ENCODE assay signal across 15 cellular contexts in the genomic region with DNA sequence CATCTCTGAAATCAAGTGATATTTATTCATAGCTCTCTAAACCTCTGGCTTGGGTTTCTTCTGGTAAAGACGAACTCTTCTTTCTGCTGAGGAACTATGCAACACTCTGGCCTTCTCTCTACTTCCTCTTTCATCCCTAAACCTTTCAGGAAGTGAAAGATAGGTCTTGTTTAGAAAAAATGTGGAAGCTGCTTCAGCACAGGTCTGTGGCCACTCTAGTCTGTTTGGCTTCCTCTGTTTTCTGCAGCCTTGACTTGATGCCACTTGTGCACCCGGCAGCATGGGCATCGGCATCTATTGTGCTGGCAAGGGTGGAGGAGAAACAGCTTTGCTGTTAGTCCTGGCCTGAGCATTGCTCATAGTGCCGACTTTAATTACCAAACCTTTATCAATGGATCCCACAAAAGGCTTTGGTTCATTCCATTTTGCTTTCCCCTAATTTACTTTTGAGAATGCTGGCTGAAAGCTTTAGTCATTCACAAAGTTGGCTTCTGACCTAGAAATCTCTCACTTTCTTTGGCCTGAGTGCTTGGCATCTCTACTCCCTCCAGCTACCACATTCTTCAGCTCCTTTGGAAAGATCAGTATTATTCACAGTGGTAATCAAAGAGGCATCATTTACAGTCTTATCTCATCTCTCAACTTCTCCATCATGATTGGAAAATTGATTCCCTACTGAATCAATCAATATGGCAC. TPM values are rescaled to one million over a fixed set of nuclear protein-coding genes. Genes with fewer than 3 reads are reported as not detected.
DNase-seq lines count a peak whose midpoint lies in the region; ATAC-seq and TF ChIP-seq lines count a peak whose summit lies in the region.
"Had no signal": no experiment of that assay in that cellular context is flagged by ENCODE, and none has a peak within 500 bp of the region (broad histone marks: within the 10 kb centered on the region; RNA-seq: fewer than 3 reads in every experiment).

No MANE protein-coding gene starts in this region.

- H3K27me3 Mint-ChIP-seq in CD4-positive, alpha-beta memory T cell: no peaks in the 10 kb centered on the region
- peaks cover 6% of the 10 kb centered on the region for H3K27me3 Mint-ChIP-seq in glutamatergic neuron (ENCODE audit: unreplicated experiment)

- TF ChIP-seq POLR2A in suprapubic skin (IDR thresholded peaks at IDR 0.05): no peak

- no peaks in the 10 kb centered on the region for H3K79me2 ChIP-seq in DOHH2 (ENCODE audit: control insufficient read depth, low read length)

- TF ChIP-seq EP300 in suprapubic skin (IDR thresholded peaks at IDR 0.05): no peak

- H3K27ac ChIP-seq in DOHH2 (ENCODE audit: low read depth, low read length): 0 out of 2 replicates have a peak overlapping the region, but pooled peaks have one; percentile 2
- H3K27ac ChIP-seq in CD4-positive, alpha-beta memory T cell (ENCODE audit: low read depth, low read length): no peak overlapping the region
- H3K27ac ChIP-seq in suprapubic skin: no peak overlapping the region
- H3K27ac ChIP-seq: coronary artery, KMS-11 had no signal

- CTCF ChIA-PET in CD4-positive, alpha-beta memory T cell (lab: Charles Lee; ENCODE audit: partially characterized antibody): no interaction called here

- H3K4me3 ChIP-seq in DOHH2 (ENCODE audit: low read length) (peak overlapping the region; percentile 4; the same call in 1 of the 2 replicates), suprapubic skin (no peak overlapping the region)
- H3K4me3 ChIP-seq in CD4-positive, alpha-beta memory T cell (ENCODE audit: low read length in 2 of 2): no peak overlapping the region
- H3K4me3 ChIP-seq: coronary artery had no signal

- no peaks in the 10 kb centered on the region for H3K9me2 ChIP-seq in DOHH2 (replicated peaks; ENCODE audit: control insufficient read depth, low read length)

- no peaks in the 10 kb centered on the region for H3K36me3 Mint-ChIP-seq in CD4-positive, alpha-beta memory T cell
- H3K36me3 Mint-ChIP-seq in glutamatergic neuron (ENCODE audit: unreplicated experiment): no peaks in the 10 kb centered on the region

- DNase-seq in NOMO-1 (lab: John Stamatoyannopoulos, UW; ENCODE audit: unreplicated experiment in 2 of 2) (peak; percentile 79 to 95), astrocyte of the hippocampus (ENCODE audit: low read depth, low spot score) (peak; percentile 79), omental fat pad (ENCODE audit: low spot score) (no peak), suprapubic skin (ENCODE audit: low spot score in 2 of 2) (no peak), glutamatergic neuron (no peak)
- DNase-seq in CD4-positive, alpha-beta memory T cell: no peak
- DNase-seq: H7; NCI-H187 treated with DMSO at 0.1 percent for 48 hours; NCI-H526; stimulated activated naive CD8-positive, alpha-beta T cell treated with anti-CD3 and anti-CD28 coated beads, Interleukin-15, Interleukin-2, amounts not matched to agents 100 U/mL and 50 U/mL, for 24 hours had no signal

- 0 out of 2 replicates have a peak, but pooled peaks cover 3% of the 10 kb centered on the region for H3K9me3 ChIP-seq in DOHH2 (ENCODE audit: control insufficient read depth, insufficient read depth, low read length)
- H3K9me3 ChIP-seq in CD4-positive, alpha-beta memory T cell (ENCODE audit: control insufficient read depth in 1 of 2, low read length in 2 of 2): no peaks in the 10 kb centered on the region
- no peaks in the 10 kb centered on the region for H3K9me3 ChIP-seq in suprapubic skin

- WGBS in suprapubic skin: 49% methylated on average over 4 of the region's 4 CpGs

- H3K36me3 ChIP-seq in DOHH2 (ENCODE audit: control insufficient read depth, low read length): no peaks in the 10 kb centered on the region
- H3K36me3 ChIP-seq in CD4-positive, alpha-beta memory T cell (ENCODE audit: insufficient read depth, low read length): no peaks in the 10 kb centered on the region
- no peaks in the 10 kb centered on the region for H3K36me3 ChIP-seq in suprapubic skin

- intact Hi-C loops in CD4-positive, alpha-beta memory T cell (cut with micrococcal nuclease): no loop called here

- H3K9me3 Mint-ChIP-seq in CD4-positive, alpha-beta memory T cell: peaks cover 2 to 30% (median 7%) of the 10 kb centered on the region in 8 donors
- H3K9me3 Mint-ChIP-seq in glutamatergic neuron (ENCODE audit: unreplicated experiment): peaks cover 8% of the 10 kb centered on the region

- no peak overlapping the region for H3K4me3 Mint-ChIP-seq in CD4-positive, alpha-beta memory T cell
- no peak overlapping the region for H3K4me3 Mint-ChIP-seq in glutamatergic neuron (ENCODE audit: unreplicated experiment)
- H3K4me3 Mint-ChIP-seq: neural crest cell had no signal

- no peak for TF ChIP-seq CTCF in DOHH2 (IDR thresholded peaks at IDR 0.05; ENCODE audit: low read depth, low read length, poor library complexity, severe bottlenecking)
- no peak for TF ChIP-seq CTCF in omental fat pad (IDR thresholded peaks at IDR 0.05)
- TF ChIP-seq CTCF in suprapubic skin (IDR thresholded peaks at IDR 0.05): no peak
- no peak for TF ChIP-seq CTCF in glutamatergic neuron (IDR thresholded peaks at IDR 0.05; ENCODE audit: partially characterized antibody, unreplicated experiment)

- H4K20me1 ChIP-seq in DOHH2 (ENCODE audit: control insufficient read depth, insufficient read depth, low read depth, low read length): no peaks in the 10 kb centered on the region

- H3K4me2 ChIP-seq in DOHH2 (ENCODE audit: low read length): peak overlapping the region; percentile 45
- H3K4me2 ChIP-seq: KMS-11 had no signal

- ATAC-seq in omental fat pad (ENCODE audit: low FRiP score) (peak; percentile 57), HG02642 (IDR thresholded peaks at IDR 0.05; ENCODE audit: poor library complexity, unreplicated experiment) (no peak)
- ATAC-seq: stimulated activated naive CD8-positive, alpha-beta T cell treated with anti-CD3 and anti-CD28 coated beads, Interleukin-15, Interleukin-2, amounts not matched to agents 100 U/mL and 50 U/mL, for 24 hours had no signal

- no peaks in the 10 kb centered on the region for H3K4me1 Mint-ChIP-seq in CD4-positive, alpha-beta memory T cell
- peaks cover 24% of the 10 kb centered on the region for H3K4me1 Mint-ChIP-seq in glutamatergic neuron (ENCODE audit: low read depth, unreplicated experiment)
- H3K4me1 Mint-ChIP-seq: neural crest cell had no signal

- H3K4me1 ChIP-seq in DOHH2 (ENCODE audit: control insufficient read depth, low read length) (peaks cover 17% of the 10 kb centered on the region), suprapubic skin (no peaks in the 10 kb centered on the region)
- H3K4me1 ChIP-seq in CD4-positive, alpha-beta memory T cell (ENCODE audit: insufficient read depth, low read length): no peaks in the 10 kb centered on the region

- POLR2A ChIA-PET in CD4-positive, alpha-beta memory T cell (lab: Charles Lee; ENCODE audit: partially characterized antibody): no interaction called here

- no peak overlapping the region for H3K27ac Mint-ChIP-seq in CD4-positive, alpha-beta memory T cell
- H3K27ac Mint-ChIP-seq in glutamatergic neuron (ENCODE audit: unreplicated experiment): no peak overlapping the region

- no peaks in the 10 kb centered on the region for H3F3A ChIP-seq in DOHH2 (ENCODE audit: control insufficient read depth, insufficient read depth)

- H3K27me3 ChIP-seq in DOHH2 (ENCODE audit: control insufficient read depth, low read length): no peaks in the 10 kb centered on the region
- no peaks in the 10 kb centered on the region for H3K27me3 ChIP-seq in CD4-positive, alpha-beta memory T cell (ENCODE audit: insufficient read depth, low read length)
- H3K27me3 ChIP-seq in suprapubic skin: no peaks in the 10 kb centered on the region

RNA-seq across cellular contexts. Expression of gene GPR39, which starts 32.0 kb away (rescaled TPM):
- not detected for total RNA-seq in omental fat pad
- not detected for total RNA-seq in CD4-positive, alpha-beta memory T cell
- polyA plus RNA-seq in CD4-positive, alpha-beta memory T cell: not detected
- 1 to 10 TPM in 3 of 4 donors, under 1 TPM in 1; 0.72 to 1.6 (median 1.4) TPM for total RNA-seq in suprapubic skin
- 1.0 TPM for total RNA-seq in glutamatergic neuron (ENCODE audit: unreplicated experiment)

Comparison
In these comparisons a context has a peak if more than half of its experiments do, and no peak if none do; other contexts are left out.
1. DNase-seq: peak in NOMO-1 (2 of 2) and astrocyte of the hippocampus (single experiment); none in omental fat pad (single experiment), CD4-positive, alpha-beta memory T cell (0 of 5), suprapubic skin (0 of 2) and glutamatergic neuron (single experiment).